8 cellular contexts compared by ENCODE assay signal in genomic region chr1:116373451-116374339, GRCh38. TPM values are rescaled to one million over a fixed set of nuclear protein-coding genes. Genes with fewer than 3 reads are reported as not detected.
DNase-seq lines count a peak whose midpoint lies in the region; ATAC-seq and TF ChIP-seq lines count a peak whose summit lies in the region.

No MANE protein-coding gene starts in this region.

- H3K27me3 ChIP-seq in Peyer's patch (no peaks in the 10 kb centered on the region), neutrophil (peaks cover 50% of the 10 kb centered on the region), upper lobe of left lung (no peaks in the 10 kb centered on the region)

- ATAC-seq in HG03175 (IDR thresholded peaks at IDR 0.05; ENCODE audit: unreplicated experiment), result peak; percentile 20
- peak; percentile 8 to 68 for ATAC-seq in upper lobe of left lung (ENCODE audit: low FRiP score in 2 of 2)

- H3K9me3 ChIP-seq in Peyer's patch (no peaks in the 10 kb centered on the region), neutrophil (no peaks in the 10 kb centered on the region), upper lobe of left lung (no peaks in the 10 kb centered on the region)

- no peak for TF ChIP-seq EP300 in upper lobe of left lung (IDR thresholded peaks at IDR 0.05)

- DNase-seq in NCI-H1417 (lab: John Stamatoyannopoulos, UW), result peak; percentile 40 to 82 (median 78)
- DNase-seq in NCI-H1417 treated with DMSO at 0.1 percent for 48 hours (lab: John Stamatoyannopoulos, UW), result no peak
- DNase-seq in Peyer's patch, result peak; percentile 73 to 85 (median 79)
- DNase-seq in activated naive CD4-positive, alpha-beta T cell (lab: John Stamatoyannopoulos, UW), result peak; percentile 17 to 49 (median 28)
- peak; percentile 66 for DNase-seq in globus pallidus (ENCODE audit: low spot score)
- peak; percentile 68 to 93 for DNase-seq in upper lobe of left lung

- H3K4me1 ChIP-seq in Peyer's patch (peaks cover 0 to 33% (median 12%) of the 10 kb centered on the region in 4 donors), neutrophil (ENCODE audit: control insufficient read depth in 1 of 2, insufficient read depth in 1 of 2, low read depth in 1 of 2, low read length in 1 of 2) (peaks cover 16 to 24% of the 10 kb centered on the region in 2 experiments), upper lobe of left lung (peaks cover 42 to 52% (median 48%) of the 10 kb centered on the region in 4 donors)

- H3K27ac ChIP-seq in Peyer's patch (peak overlapping the region; percentile 95 to 99 (median 99)), neutrophil (peak overlapping the region; percentile 93), upper lobe of left lung (peak overlapping the region; percentile 94 to 99 (median 99))

- TF ChIP-seq CTCF in Peyer's patch (IDR thresholded peaks at IDR 0.05) (peak in 1 of 6 experiments; percentile 5), neutrophil (IDR thresholded peaks at IDR 0.05) (no peak), upper lobe of left lung (IDR thresholded peaks at IDR 0.05) (peak in 1 of 6 experiments; percentile 4)

- no peaks in the 10 kb centered on the region for H3K36me3 ChIP-seq in Peyer's patch
- H3K36me3 ChIP-seq in neutrophil, result no peaks in the 10 kb centered on the region
- H3K36me3 ChIP-seq in upper lobe of left lung, result no peaks in the 10 kb centered on the region

- H3K4me3 ChIP-seq in Peyer's patch (peak overlapping the region; percentile 90 to 98 (median 92)), neutrophil (ENCODE audit: low read depth in 1 of 2, low read length in 1 of 2) (peak overlapping the region; percentile 55 to 96), upper lobe of left lung (peak overlapping the region; percentile 74 to 93 (median 91))

- TF ChIP-seq POLR2A in Peyer's patch (IDR thresholded peaks at IDR 0.05) (peak; percentile 26 to 36), upper lobe of left lung (IDR thresholded peaks at IDR 0.05) (peak in 2 of 4 donors; percentile 55 to 67)

- 0 to 1% methylated on average over 7 to 46 of the region's 82 CpGs for WGBS in upper lobe of left lung, 2 donors

RNA-seq across cellular contexts. Expression of gene ATP1A1, which starts 0.7 kb away (rescaled TPM):
- 1,000 to 10,000 TPM in 3 of 4 donors, 100 to 1,000 TPM in 1; 229 to 4,700 (median 2,986) TPM for total RNA-seq in Peyer's patch
- 100 to 1,000 TPM; 383 to 829 (median 696) TPM for total RNA-seq in upper lobe of left lung
